In the genomic region with DNA sequence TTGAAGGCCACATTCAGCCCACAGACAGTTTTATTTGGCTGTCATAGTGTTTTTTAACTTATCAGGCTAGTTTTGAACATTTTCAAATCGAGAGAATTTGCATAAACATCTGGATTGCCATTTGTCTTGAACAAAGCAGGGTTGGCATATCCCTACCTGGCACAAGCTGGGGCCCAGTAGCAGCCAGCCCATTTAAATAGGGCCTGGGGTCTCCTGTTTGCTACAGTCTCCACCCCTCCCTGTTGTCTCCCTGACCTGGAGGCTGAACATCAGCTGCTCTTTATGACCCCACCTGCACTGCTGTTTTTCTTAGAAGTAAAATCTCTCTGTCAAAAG, we compare ENCODE assay signal across 14 cellular contexts. TPM values are rescaled to one million over a fixed set of nuclear protein-coding genes. Genes with fewer than 3 reads are reported as not detected.
DNase-seq lines count a peak whose midpoint lies in the region; ATAC-seq and TF ChIP-seq lines count a peak whose summit lies in the region.
"Had no signal": no experiment of that assay in that cellular context is flagged by ENCODE, and none has a peak within 500 bp of the region (broad histone marks: within the 10 kb centered on the region; RNA-seq: fewer than 3 reads in every experiment).

No MANE protein-coding gene starts in this region.

- no peaks in the 10 kb centered on the region for H3K9me2 ChIP-seq in DOHH2 (replicated peaks; ENCODE audit: control insufficient read depth, low read length)

- peak overlapping the region; percentile 87 for H3K4me2 ChIP-seq in BLaER1
- peak overlapping the region; percentile 92 for H3K4me2 ChIP-seq in DOHH2 (ENCODE audit: low read length)
- H3K4me2 ChIP-seq in osteoblast (ENCODE audit: insufficient read depth, low read length): no peak overlapping the region

- peaks cover 33% of the 10 kb centered on the region for H3K9me3 ChIP-seq in BLaER1
- H3K9me3 ChIP-seq in DOHH2 (ENCODE audit: control insufficient read depth, insufficient read depth, low read length): peaks cover 4% of the 10 kb centered on the region; the same call in 1 of the 2 replicates
- no peaks in the 10 kb centered on the region for H3K9me3 ChIP-seq in Peyer's patch
- no peaks in the 10 kb centered on the region for H3K9me3 ChIP-seq in osteoblast (ENCODE audit: low read depth, low read length)
- H3K9me3 ChIP-seq: BE2C, gastrocnemius medialis, psoas muscle had no signal

- H3K27me3 ChIP-seq in BLaER1 (no peaks in the 10 kb centered on the region), DOHH2 (ENCODE audit: control insufficient read depth, low read length) (no peaks in the 10 kb centered on the region), Peyer's patch (no peaks in the 10 kb centered on the region), osteoblast (ENCODE audit: insufficient read depth, low read length) (no peaks in the 10 kb centered on the region)
- H3K27me3 ChIP-seq: BE2C, gastrocnemius medialis had no signal

- peaks cover 22 to 24% of the 10 kb centered on the region in 2 donors for H3K4me1 Mint-ChIP-seq in effector memory CD8-positive, alpha-beta T cell (ENCODE audit: low read depth in 2 of 2)

- peak overlapping the region; percentile 39 to 72 for H3K4me3 Mint-ChIP-seq in effector memory CD8-positive, alpha-beta T cell
- H3K4me3 Mint-ChIP-seq: WTC11 had no signal

- no peaks in the 10 kb centered on the region for H3K9me3 Mint-ChIP-seq in effector memory CD8-positive, alpha-beta T cell
- H3K9me3 Mint-ChIP-seq: WTC11 had no signal

- no peak overlapping the region for H2AFZ ChIP-seq in osteoblast (ENCODE audit: low read length)

- H3K4me1 ChIP-seq in BLaER1 (peaks cover 79% of the 10 kb centered on the region), DOHH2 (ENCODE audit: control insufficient read depth, low read length) (peaks cover 100% of the 10 kb centered on the region), Peyer's patch (peaks cover 0 to 3% (median 0%) of the 10 kb centered on the region in 4 donors), osteoblast (ENCODE audit: insufficient read depth, low read length) (no peaks in the 10 kb centered on the region)
- H3K4me1 ChIP-seq: BE2C, gastrocnemius medialis, psoas muscle had no signal

- H3K27ac Mint-ChIP-seq in effector memory CD8-positive, alpha-beta T cell: peak overlapping the region; percentile 83 to 88

- H3K27ac ChIP-seq in BLaER1: peak overlapping the region; percentile 66
- peak overlapping the region; percentile 95 for H3K27ac ChIP-seq in DOHH2 (ENCODE audit: low read depth, low read length)
- peak overlapping the region; percentile 8 to 62 (median 29) for H3K27ac ChIP-seq in Peyer's patch
- H3K27ac ChIP-seq in osteoblast (ENCODE audit: low read depth, low read length): no peak overlapping the region
- H3K27ac ChIP-seq: gastrocnemius medialis, psoas muscle had no signal

- no peak for TF ChIP-seq POLR2A in Peyer's patch (IDR thresholded peaks at IDR 0.05)

- H3K4me3 ChIP-seq in BLaER1 (peak overlapping the region; percentile 35; the same call in 1 of the 2 replicates), DOHH2 (ENCODE audit: low read length) (peak overlapping the region; percentile 71), Peyer's patch (no peak overlapping the region), osteoblast (ENCODE audit: insufficient read depth, low read length) (no peak overlapping the region)
- H3K4me3 ChIP-seq: gastrocnemius medialis, psoas muscle had no signal

- H3K36me3 ChIP-seq in BLaER1 (peaks cover 48% of the 10 kb centered on the region), DOHH2 (ENCODE audit: control insufficient read depth, low read length) (peaks cover 69% of the 10 kb centered on the region), Peyer's patch (no peaks in the 10 kb centered on the region), osteoblast (ENCODE audit: insufficient read depth, low read length) (no peaks in the 10 kb centered on the region)
- H3K36me3 ChIP-seq: BE2C, gastrocnemius medialis had no signal

- H4K20me1 ChIP-seq in BLaER1: 0 out of 2 replicates have a peak, but pooled peaks cover 10% of the 10 kb centered on the region
- no peaks in the 10 kb centered on the region for H4K20me1 ChIP-seq in DOHH2 (ENCODE audit: control insufficient read depth, insufficient read depth, low read depth, low read length)
- no peaks in the 10 kb centered on the region for H4K20me1 ChIP-seq in osteoblast (ENCODE audit: insufficient read depth, low read length)

- TF ChIP-seq CTCF in DOHH2 (IDR thresholded peaks at IDR 0.05; ENCODE audit: low read depth, low read length, poor library complexity, severe bottlenecking) (no peak), Peyer's patch (IDR thresholded peaks at IDR 0.05) (no peak), osteoblast (IDR thresholded peaks at IDR 0.05; ENCODE audit: extremely low read depth, low read depth, low read length) (no peak)

- no peak for DNase-seq in Peyer's patch
- DNase-seq in effector memory CD8-positive, alpha-beta T cell: no peak
- DNase-seq in osteoblast (ENCODE audit: insufficient read length, low spot score, missing footprints): no peak
- no peak for DNase-seq in dedifferentiated amniotic fluid mesenchymal stem cell (ENCODE audit: extremely low spot score)
- DNase-seq: BE2C, gastrocnemius medialis, NCI-H1930, NCI-H510A treated with DMSO at 0.1 percent for 48 hours, PC-3 had no signal

- H3K9ac ChIP-seq in BLaER1: peak overlapping the region; percentile 70

- H3K79me2 ChIP-seq in DOHH2 (ENCODE audit: control insufficient read depth, low read length): peaks cover 93% of the 10 kb centered on the region
- H3K79me2 ChIP-seq in osteoblast (ENCODE audit: insufficient read depth, low read length): no peaks in the 10 kb centered on the region

- no peaks in the 10 kb centered on the region for H3K27me3 Mint-ChIP-seq in effector memory CD8-positive, alpha-beta T cell

- H3F3A ChIP-seq in DOHH2 (ENCODE audit: control insufficient read depth, insufficient read depth): peaks cover 72% of the 10 kb centered on the region

- no peaks in the 10 kb centered on the region for H3K36me3 Mint-ChIP-seq in effector memory CD8-positive, alpha-beta T cell (ENCODE audit: insufficient read depth)
- H3K36me3 Mint-ChIP-seq: WTC11 had no signal

- ATAC-seq in effector memory CD8-positive, alpha-beta T cell (replicated peaks): no peak
- ATAC-seq in GM19395 (IDR thresholded peaks at IDR 0.05; ENCODE audit: unreplicated experiment): no peak
- ATAC-seq: gastrocnemius medialis, PC-3, psoas muscle, WTC11 had no signal

RNA-seq across cellular contexts. Expression of gene BCAS4, which starts 10.5 kb away (rescaled TPM):
- total RNA-seq in Peyer's patch (10 to 100 TPM in 1 of 4 donors, 1 to 10 TPM in 1, under 1 TPM in 2; 0.66 to 91.6 (median 1.9) TPM), osteoblast (2.4 and 2.9 TPM in 2 replicates)

Comparison
In these comparisons a context has a peak if more than half of its experiments do, and no peak if none do; other contexts are left out.
1. H3K4me3 ChIP-seq: peak in BLaER1 (single experiment) and DOHH2 (single experiment); none in Peyer's patch (0 of 4) and osteoblast (single experiment).